ENCODE assay signal across 1 cellular context in genomic region chr10:103980246-103980906, GRCh38.
TF ChIP-seq lines count a peak whose summit lies in the region.

No MANE protein-coding gene starts in this region.

TF ChIP-seq in IMR-90, 13 proteins besides CTCF, POLR2A, EP300 and RAD21:
- TF ChIP-seq CHD1 (IDR thresholded peaks at IDR 0.05; ENCODE audit: low read depth, low read length) (no peak), SMC3 (IDR thresholded peaks at IDR 0.05; ENCODE audit: low read depth, low read length) (no peak)
